9 cellular contexts compared by ENCODE assay signal in genomic region chr1:224736619-224737352, GRCh38.
DNase-seq lines count a peak whose midpoint lies in the region; ATAC-seq and TF ChIP-seq lines count a peak whose summit lies in the region.
"Had no signal": no experiment of that assay in that cellular context is flagged by ENCODE, and none has a peak within 500 bp of the region (broad histone marks: within the 10 kb centered on the region; RNA-seq: fewer than 3 reads in every experiment).

No MANE protein-coding gene starts in this region.

- H3K27ac ChIP-seq in HEK293 (ENCODE audit: extremely low read depth, low read depth, low read length) = no peak overlapping the region
- H3K27ac ChIP-seq: epithelial cell of prostate had no signal

- H3K36me3 ChIP-seq in HEK293 (ENCODE audit: control insufficient read depth in 2 of 2, insufficient read depth in 1 of 2, low read length in 2 of 2) = no peaks in the 10 kb centered on the region

- TF ChIP-seq POLR2A in GM18505 (IDR thresholded peaks at IDR 0.05; ENCODE audit: borderline replicate concordance, extremely low read depth, insufficient read depth, insufficient read length) = no peak

- peak; percentile 59 for ATAC-seq in GM18505 (IDR thresholded peaks at IDR 0.05; ENCODE audit: unreplicated experiment)

- H3K9me3 ChIP-seq in HEK293 (ENCODE audit: control insufficient read depth, insufficient read depth, low read depth, low read length) = no peaks in the 10 kb centered on the region

- TF ChIP-seq CTCF in HEK293 (tag by site-specific recombination; IDR thresholded peaks at IDR 0.05) = no peak

- POLR2A ChIA-PET in HEK293 (lab: Yijun Ruan, JAX) = no interaction called here

- CTCF ChIA-PET in HEK293 (lab: Yijun Ruan, JAX) = interaction anchor here (0.5 to 2.3 kb wide), 5 partner anchors 35 to 223 kb away, joined by 3 to 9 read pairs (median 7); no protein-coding TSS in a partner anchor

- peaks cover 4% of the 10 kb centered on the region for H3K4me1 ChIP-seq in HEK293 (ENCODE audit: control insufficient read depth, insufficient read depth, low read length)

- H3K4me3 ChIP-seq in HEK293 (ENCODE audit: low read depth, low read length) = no peak overlapping the region

- peak; percentile 9 for DNase-seq in OCI-M1 (lab: John Stamatoyannopoulos, UW)
- DNase-seq in iPS-NIHi7 (ENCODE audit: extremely low spot score) = peak; percentile 50
- DNase-seq in 8988T = no peak
- no peak for DNase-seq in epidermal melanocyte (ENCODE audit: insufficient read length, low spot score)
- DNase-seq in SHP77 treated with DMSO at 0.1 percent for 48 hours (lab: John Stamatoyannopoulos, UW) = no peak
- DNase-seq in NCI-H1436 treated with DMSO at 0.1 percent for 48 hours (lab: John Stamatoyannopoulos, UW) = no peak

TF ChIP-seq in HEK293, 187 proteins besides CTCF, POLR2A, EP300 and RAD21:
- peak; percentile 97 for TF ChIP-seq ZIC2 (tag by site-specific recombination; IDR thresholded peaks at IDR 0.05)
- no peak for TF ChIP-seq ZNF791 (tag by site-specific recombination; IDR thresholded peaks at IDR 0.05)

Comparison
In these comparisons a context has a peak if more than half of its experiments do, and no peak if none do; other contexts are left out.
1. DNase-seq: peak in OCI-M1 (single experiment) and iPS-NIHi7 (single experiment); none in 8988T (single experiment), epidermal melanocyte (single experiment), SHP77 treated with DMSO at 0.1 percent for 48 hours (single experiment) and NCI-H1436 treated with DMSO at 0.1 percent for 48 hours (single experiment).